In genomic region chr20:45685896-45686295, GRCh38 we compare ENCODE assay signal across 15 cellular contexts. TPM values are rescaled to one million over a fixed set of nuclear protein-coding genes. Genes with fewer than 3 reads are reported as not detected.
A peak's percentile ranks its signal among the peaks of the same experiment; 100 is the strongest.
DNase-seq lines count a peak whose midpoint lies in the region; ATAC-seq and TF ChIP-seq lines count a peak whose summit lies in the region.
"Had no signal": no experiment of that assay in that cellular context is flagged by ENCODE, and none has a peak within 500 bp of the region (broad histone marks: within the 10 kb centered on the region; RNA-seq: fewer than 3 reads in every experiment).

No MANE protein-coding gene starts in this region.

- no peak for ATAC-seq in HG02884 (IDR thresholded peaks at IDR 0.05; ENCODE audit: unreplicated experiment)
- ATAC-seq: activated T-cell treated with anti-CD3 and anti-CD28 coated beads, Interleukin-2, amount 50 U/mL, for 72 hours had no signal

- DNase-seq in GM12864 (ENCODE audit: low read depth) (no peak), SK-MEL-5 (ENCODE audit: low read depth, low spot score) (peak; percentile 36), iPS DF 4.7 (ENCODE audit: extremely low read depth, low spot score) (peak; percentile 60), NCI-H526 treated with DMSO at 0.1 percent for 48 hours (lab: John Stamatoyannopoulos, UW) (no peak), NCI-H1092 treated with DMSO at 0.1 percent for 48 hours (lab: John Stamatoyannopoulos, UW) (no peak), NCI-H524 treated with DMSO at 0.1 percent for 48 hours (lab: John Stamatoyannopoulos, UW) (no peak)
- DNase-seq: activated T-cell treated with anti-CD3 and anti-CD28 coated beads, Interleukin-2, amount 50 U/mL, for 72 hours; C1 segment of cervical spinal cord; esophagus squamous epithelium; NCI-H1930 had no signal

- H3K4me3 ChIP-seq in GM12864 (ENCODE audit: low read depth, low read length) = no peak overlapping the region
- H3K4me3 ChIP-seq: esophagus squamous epithelium, lung had no signal

- H3K27ac ChIP-seq in 22Rv1 = no peak overlapping the region
- H3K27ac ChIP-seq: esophagus squamous epithelium, VCaP had no signal

- TF ChIP-seq CTCF in 22Rv1 (IDR thresholded peaks at IDR 0.05) = 0 out of 2 replicates have a peak, but pooled peaks have one; percentile 6
- peak; percentile 2 for TF ChIP-seq CTCF in GM12864 (IDR thresholded peaks at IDR 0.05; ENCODE audit: low read depth, low read length, missing control alignments)

- in situ Hi-C loops in SK-MEL-5 (cut with HindIII; ENCODE audit: low pct_unique_long_range_greater_than_20kb, low sequenced_read_pairs) = no loop called here

RNA-seq across cellular contexts. Expression of gene WFDC11, which starts 15.9 kb away (rescaled TPM):
- not detected in 2 replicates for total RNA-seq in SK-MEL-5 (2014; rRNA removed; shearing (Covaris generic))
- polyA plus RNA-seq in SK-MEL-5 (2015; cell fraction: cytosol; rRNA removed) = not detected in 2 replicates
- not detected in 2 replicates for polyA plus RNA-seq in SK-MEL-5 (2015; cell fraction: nucleus; rRNA removed)
- total RNA-seq: activated T-cell treated with anti-CD3 and anti-CD28 coated beads, Interleukin-2, amount 50 U/mL, for 72 hours; esophagus squamous epithelium; lung; posterior vena cava had no signal
- polyA plus RNA-seq: lung had no signal

RNA-seq across cellular contexts. Expression of gene WFDC13, which starts 15.9 kb away (rescaled TPM):
- not detected in 2 replicates for total RNA-seq in SK-MEL-5 (2014; rRNA removed; shearing (Covaris generic))
- polyA plus RNA-seq in SK-MEL-5 (2015; cell fraction: cytosol; rRNA removed) = not detected in 2 replicates
- polyA plus RNA-seq in SK-MEL-5 (2015; cell fraction: nucleus; rRNA removed) = not detected in 2 replicates
- total RNA-seq: activated T-cell treated with anti-CD3 and anti-CD28 coated beads, Interleukin-2, amount 50 U/mL, for 72 hours; esophagus squamous epithelium; posterior vena cava had no signal

RNA-seq across cellular contexts. Expression of gene WFDC10B, which starts 18.9 kb away (rescaled TPM):
- not detected in 2 replicates for total RNA-seq in SK-MEL-5 (2014; rRNA removed; shearing (Covaris generic))
- not detected in 2 replicates for polyA plus RNA-seq in SK-MEL-5 (2015; cell fraction: cytosol; rRNA removed)
- polyA plus RNA-seq in SK-MEL-5 (2015; cell fraction: nucleus; rRNA removed) = not detected in 2 replicates
- total RNA-seq: activated T-cell treated with anti-CD3 and anti-CD28 coated beads, Interleukin-2, amount 50 U/mL, for 72 hours; esophagus squamous epithelium had no signal

RNA-seq across cellular contexts. Expression of gene SPINT4, which starts 36.3 kb away (rescaled TPM):
- not detected in 2 replicates for total RNA-seq in SK-MEL-5 (2014; rRNA removed; shearing (Covaris generic))
- polyA plus RNA-seq in SK-MEL-5 (2015; cell fraction: cytosol; rRNA removed) = not detected in 2 replicates
- not detected in 2 replicates for polyA plus RNA-seq in SK-MEL-5 (2015; cell fraction: nucleus; rRNA removed)
- total RNA-seq: activated T-cell treated with anti-CD3 and anti-CD28 coated beads, Interleukin-2, amount 50 U/mL, for 72 hours; esophagus squamous epithelium; lung; posterior vena cava had no signal
- polyA plus RNA-seq: lung had no signal

RNA-seq across cellular contexts. Expression of gene WFDC9, which starts 54.8 kb away (rescaled TPM):
- not detected in 2 replicates for total RNA-seq in SK-MEL-5 (2014; rRNA removed; shearing (Covaris generic))
- not detected in 2 replicates for polyA plus RNA-seq in SK-MEL-5 (2015; cell fraction: cytosol; rRNA removed)
- not detected in 2 replicates for polyA plus RNA-seq in SK-MEL-5 (2015; cell fraction: nucleus; rRNA removed)
- total RNA-seq: activated T-cell treated with anti-CD3 and anti-CD28 coated beads, Interleukin-2, amount 50 U/mL, for 72 hours; esophagus squamous epithelium; lung; posterior vena cava had no signal
- polyA plus RNA-seq: lung had no signal

Comparison
In these comparisons a context has a peak if more than half of its experiments do, and no peak if none do; other contexts are left out.
1. DNase-seq: peak in SK-MEL-5 (single experiment) and iPS DF 4.7 (single experiment); none in GM12864 (single experiment), NCI-H526 treated with DMSO at 0.1 percent for 48 hours (single experiment), NCI-H1092 treated with DMSO at 0.1 percent for 48 hours (single experiment) and NCI-H524 treated with DMSO at 0.1 percent for 48 hours (single experiment).